Comparison of ENCODE assay signal across 16 cellular contexts in genomic region chr3:185200639-185201038, GRCh38. TPM values are rescaled to one million over a fixed set of nuclear protein-coding genes. Genes with fewer than 3 reads are reported as not detected.
DNase-seq lines count a peak whose midpoint lies in the region; ATAC-seq and TF ChIP-seq lines count a peak whose summit lies in the region.
"Had no signal": no experiment of that assay in that cellular context is flagged by ENCODE, and none has a peak within 500 bp of the region (broad histone marks: within the 10 kb centered on the region; RNA-seq: fewer than 3 reads in every experiment).

No MANE protein-coding gene starts in this region.

- TF ChIP-seq RAD21 in Ishikawa (IDR thresholded peaks at IDR 0.05; ENCODE audit: low read depth): no peak

- H3K4me1 Mint-ChIP-seq in activated naive CD4-positive, alpha-beta T cell treated with anti-CD3 and anti-CD28 coated beads, Interleukin-2, amount 10 ng/mL, durations not matched to agents 7 days and 5 days: no peaks in the 10 kb centered on the region
- H3K4me1 Mint-ChIP-seq in T-helper 2 cell treated with Interferon-gamma antibody and Interleukin-4, amounts not matched to agents 5 μg/mL and 100 μg/mL, for 36 hours (ENCODE audit: low read depth): no peaks in the 10 kb centered on the region
- H3K4me1 Mint-ChIP-seq: activated naive CD8-positive, alpha-beta T cell treated with anti-CD3 and anti-CD28 coated beads, Interleukin-2, amount 50 U/mL, for 24 hours; T-cell had no signal

- ATAC-seq in left lobe of liver (peak; percentile 9), HG03045 (IDR thresholded peaks at IDR 0.05; ENCODE audit: unreplicated experiment) (no peak)
- ATAC-seq: activated naive CD8-positive, alpha-beta T cell treated with anti-CD3 and anti-CD28 coated beads, Interleukin-2, amount 50 U/mL, for 24 hours; left ventricle myocardium superior; T-cell had no signal

- DNase-seq in AG08395 (ENCODE audit: low spot score) (peak; percentile 75), cardiac fibroblast (ENCODE audit: low read depth in 2 of 2) (peak; percentile 65 to 92), left lobe of liver (ENCODE audit: low spot score) (no peak), islet precursor cell (no peak)
- DNase-seq in activated naive CD4-positive, alpha-beta T cell treated with anti-CD3 and anti-CD28 coated beads, Interleukin-2, amount 10 ng/mL, durations not matched to agents 7 days and 5 days: no peak
- no peak for DNase-seq in T-helper 2 cell treated with Interferon-gamma antibody and Interleukin-4, amounts not matched to agents 5 μg/mL and 100 μg/mL, for 36 hours (ENCODE audit: low spot score)
- DNase-seq: activated CD4-positive, alpha-beta T cell treated with anti-CD3 and anti-CD28 coated beads for 1 hour; activated naive CD8-positive, alpha-beta T cell treated with anti-CD3 and anti-CD28 coated beads, Interleukin-2, amount 50 U/mL, for 24 hours; hippocampal formation; left ventricle myocardium superior; NCI-H1436 treated with DMSO at 0.1 percent for 48 hours; NCI-H446 treated with DMSO at 0.1 percent for 48 hours; small intestine; T-cell had no signal

- H3K36me3 Mint-ChIP-seq in activated naive CD4-positive, alpha-beta T cell treated with anti-CD3 and anti-CD28 coated beads, Interleukin-2, amount 10 ng/mL, durations not matched to agents 7 days and 5 days: no peaks in the 10 kb centered on the region
- no peaks in the 10 kb centered on the region for H3K36me3 Mint-ChIP-seq in T-helper 2 cell treated with Interferon-gamma antibody and Interleukin-4, amounts not matched to agents 5 μg/mL and 100 μg/mL, for 36 hours (ENCODE audit: low read depth)

- H3K9me3 Mint-ChIP-seq in activated naive CD4-positive, alpha-beta T cell treated with anti-CD3 and anti-CD28 coated beads, Interleukin-2, amount 10 ng/mL, durations not matched to agents 7 days and 5 days: no peaks in the 10 kb centered on the region
- H3K9me3 Mint-ChIP-seq in T-helper 2 cell treated with Interferon-gamma antibody and Interleukin-4, amounts not matched to agents 5 μg/mL and 100 μg/mL, for 36 hours: no peaks in the 10 kb centered on the region
- H3K9me3 Mint-ChIP-seq: T-cell had no signal

- TF ChIP-seq CTCF in cardiac fibroblast (IDR thresholded peaks at IDR 0.05; ENCODE audit: low read depth, low read length): no peak

- no peaks in the 10 kb centered on the region for H3K27me3 Mint-ChIP-seq in activated naive CD4-positive, alpha-beta T cell treated with anti-CD3 and anti-CD28 coated beads, Interleukin-2, amount 10 ng/mL, durations not matched to agents 7 days and 5 days
- no peaks in the 10 kb centered on the region for H3K27me3 Mint-ChIP-seq in T-helper 2 cell treated with Interferon-gamma antibody and Interleukin-4, amounts not matched to agents 5 μg/mL and 100 μg/mL, for 36 hours (ENCODE audit: low read depth)
- H3K27me3 Mint-ChIP-seq: activated naive CD8-positive, alpha-beta T cell treated with anti-CD3 and anti-CD28 coated beads, Interleukin-2, amount 50 U/mL, for 24 hours had no signal

- CTCF ChIA-PET in activated naive CD4-positive, alpha-beta T cell treated with anti-CD3 and anti-CD28 coated beads, Interleukin-2, amount 10 ng/mL, durations not matched to agents 7 days and 5 days (lab: Charles Lee): no interaction called here

- no peak overlapping the region for H3K4me3 Mint-ChIP-seq in activated naive CD4-positive, alpha-beta T cell treated with anti-CD3 and anti-CD28 coated beads, Interleukin-2, amount 10 ng/mL, durations not matched to agents 7 days and 5 days
- H3K4me3 Mint-ChIP-seq in T-helper 2 cell treated with Interferon-gamma antibody and Interleukin-4, amounts not matched to agents 5 μg/mL and 100 μg/mL, for 36 hours: no peak overlapping the region
- H3K4me3 Mint-ChIP-seq: activated naive CD8-positive, alpha-beta T cell treated with anti-CD3 and anti-CD28 coated beads, Interleukin-2, amount 50 U/mL, for 24 hours; T-cell had no signal

- no peak overlapping the region for H3K4me3 ChIP-seq in cardiac fibroblast (replicated peaks in 1 of 2; ENCODE audit: low read depth in 2 of 2, low read length in 2 of 2)

- H3K27ac Mint-ChIP-seq in activated naive CD4-positive, alpha-beta T cell treated with anti-CD3 and anti-CD28 coated beads, Interleukin-2, amount 10 ng/mL, durations not matched to agents 7 days and 5 days: no peak overlapping the region
- no peak overlapping the region for H3K27ac Mint-ChIP-seq in T-helper 2 cell treated with Interferon-gamma antibody and Interleukin-4, amounts not matched to agents 5 μg/mL and 100 μg/mL, for 36 hours
- H3K27ac Mint-ChIP-seq: activated naive CD8-positive, alpha-beta T cell treated with anti-CD3 and anti-CD28 coated beads, Interleukin-2, amount 50 U/mL, for 24 hours; T-cell had no signal

- TF ChIP-seq EP300 in Ishikawa (IDR thresholded peaks at IDR 0.05; ENCODE audit: borderline replicate concordance): no peak

TF ChIP-seq in Ishikawa, 13 proteins besides CTCF, POLR2A, EP300 and RAD21:
- peak; percentile 50; the same call in 1 of the 2 replicates for TF ChIP-seq NFIC (IDR thresholded peaks at IDR 0.05)
- TF ChIP-seq YY1 (IDR thresholded peaks at IDR 0.05; ENCODE audit: low read depth): no peak
- no peak for TF ChIP-seq TAF1 (IDR thresholded peaks at IDR 0.05; ENCODE audit: low read depth)
- TF ChIP-seq, protein P1, sequence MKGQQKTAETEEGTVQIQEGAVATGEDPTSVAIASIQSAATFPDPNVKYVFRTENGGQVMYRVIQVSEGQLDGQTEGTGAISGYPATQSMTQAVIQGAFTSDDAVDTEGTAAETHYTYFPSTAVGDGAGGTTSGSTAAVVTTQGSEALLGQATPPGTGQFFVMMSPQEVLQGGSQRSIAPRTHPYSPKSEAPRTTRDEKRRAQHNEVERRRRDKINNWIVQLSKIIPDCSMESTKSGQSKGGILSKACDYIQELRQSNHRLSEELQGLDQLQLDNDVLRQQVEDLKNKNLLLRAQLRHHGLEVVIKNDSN (IDR thresholded peaks at IDR 0.05): no peak
- no peak for TF ChIP-seq CEBPB (IDR thresholded peaks at IDR 0.05)

RNA-seq across cellular contexts. Expression of gene C3orf70, which starts 47.8 kb away (rescaled TPM):
- 0.28 TPM for total RNA-seq in left lobe of liver
- total RNA-seq: T-cell had no signal

RNA-seq across cellular contexts. Expression of gene EHHADH, which starts 53.2 kb away (rescaled TPM):
- total RNA-seq in left lobe of liver: 323 TPM

Comparison
In these comparisons a context has a peak if more than half of its experiments do, and no peak if none do; other contexts are left out.
1. DNase-seq: peak in AG08395 (single experiment) and cardiac fibroblast (2 of 2); none in left lobe of liver (single experiment), islet precursor cell (single experiment), activated naive CD4-positive, alpha-beta T cell treated with anti-CD3 and anti-CD28 coated beads, Interleukin-2, amount 10 ng/mL, durations not matched to agents 7 days and 5 days (single experiment) and T-helper 2 cell treated with Interferon-gamma antibody and Interleukin-4, amounts not matched to agents 5 μg/mL and 100 μg/mL, for 36 hours (single experiment).